In the genomic region with DNA sequence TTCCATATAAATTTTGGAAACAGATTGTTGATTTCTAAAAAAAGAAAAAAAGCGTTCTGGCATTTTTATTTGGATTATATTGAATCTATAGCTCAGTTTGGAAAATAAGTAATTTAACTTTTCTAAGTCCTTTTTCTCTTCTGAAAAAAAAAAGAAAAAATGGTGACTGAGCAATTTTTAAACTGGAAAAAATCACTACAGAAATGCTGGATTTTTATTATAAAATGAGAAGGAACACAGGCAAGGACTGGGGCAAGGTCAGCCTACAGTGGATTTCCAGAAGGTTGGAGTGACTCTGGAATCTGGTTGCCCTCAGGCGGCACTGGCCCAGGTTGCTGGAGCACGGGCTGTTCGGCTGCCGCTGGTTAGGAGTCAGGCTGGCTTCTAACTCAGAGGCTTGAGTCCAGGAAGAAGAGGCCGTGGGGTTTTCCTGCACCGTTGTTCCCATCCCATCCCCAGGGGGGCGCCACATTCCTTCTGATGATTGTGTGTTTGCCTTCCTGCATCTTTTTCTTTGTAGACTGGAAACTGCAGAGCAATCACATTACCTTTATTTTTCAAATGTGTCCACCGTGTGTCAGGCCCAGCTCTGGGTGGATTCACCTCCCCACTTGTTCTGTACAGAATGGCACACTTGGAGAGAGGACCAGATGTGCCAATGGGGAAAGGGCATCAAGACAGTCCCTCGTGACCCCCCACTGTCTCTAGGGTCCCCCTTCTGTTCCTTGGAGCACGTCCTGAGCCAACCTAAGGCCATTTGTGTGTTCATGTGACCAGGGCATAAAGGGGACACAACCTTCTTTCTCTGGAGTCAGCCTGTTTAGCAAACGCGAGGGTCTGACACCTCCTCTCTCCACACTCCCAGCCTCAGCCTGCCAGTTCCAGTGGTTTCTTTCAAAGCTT, we compare ENCODE assay signal across 8 cellular contexts. TPM values are rescaled to one million over a fixed set of nuclear protein-coding genes. Genes with fewer than 3 reads are reported as not detected.
DNase-seq lines count a peak whose midpoint lies in the region; TF ChIP-seq lines count a peak whose summit lies in the region.

No MANE protein-coding gene starts in this region.

- no peak overlapping the region for H3K27ac ChIP-seq in osteoblast (ENCODE audit: low read depth, low read length)
- H3K27ac ChIP-seq in uterus, result no peak overlapping the region

- H3K4me3 ChIP-seq in osteoblast (ENCODE audit: insufficient read depth, low read length) (no peak overlapping the region), uterus (no peak overlapping the region)

- peak overlapping the region; percentile 67 for H2AFZ ChIP-seq in osteoblast (ENCODE audit: low read length)

- H3K9me3 ChIP-seq in osteoblast (ENCODE audit: low read depth, low read length), result no peaks in the 10 kb centered on the region
- no peaks in the 10 kb centered on the region for H3K9me3 ChIP-seq in uterus

- H3K4me1 ChIP-seq in osteoblast (ENCODE audit: insufficient read depth, low read length), result no peaks in the 10 kb centered on the region
- H3K4me1 ChIP-seq in uterus, result no peaks in the 10 kb centered on the region

- intact Hi-C loops in uterus (cut with DNase I; ENCODE audit: low total_unique reads), result no loop called here

- no peak for TF ChIP-seq POLR2A in uterus (IDR thresholded peaks at IDR 0.05)

- H3K79me2 ChIP-seq in osteoblast (ENCODE audit: insufficient read depth, low read length), result no peaks in the 10 kb centered on the region

- peak; percentile 75 for TF ChIP-seq CTCF in osteoblast (IDR thresholded peaks at IDR 0.05; ENCODE audit: extremely low read depth, low read depth, low read length)
- TF ChIP-seq CTCF in uterus (IDR thresholded peaks at IDR 0.05), result peak in 3 of 4 experiments; percentile 21 to 25 (median 22)

- no peaks in the 10 kb centered on the region for H3K36me3 ChIP-seq in osteoblast (ENCODE audit: insufficient read depth, low read length)
- no peaks in the 10 kb centered on the region for H3K36me3 ChIP-seq in uterus

- peaks cover 3% of the 10 kb centered on the region for H3K27me3 ChIP-seq in osteoblast (ENCODE audit: insufficient read depth, low read length)
- no peaks in the 10 kb centered on the region for H3K27me3 ChIP-seq in uterus

- H4K20me1 ChIP-seq in osteoblast (ENCODE audit: insufficient read depth, low read length), result no peaks in the 10 kb centered on the region

- DNase-seq in AG20443 (ENCODE audit: low spot score), result peak; percentile 85
- DNase-seq in H4 (ENCODE audit: low spot score), result peak; percentile 54
- peak; percentile 18 for DNase-seq in NCI-H774 (lab: John Stamatoyannopoulos, UW)
- peak; percentile 49 for DNase-seq in activated T-cell treated with anti-CD3 and anti-CD28 coated beads for 1 hour (ENCODE audit: low read depth)
- peak; percentile 24 for DNase-seq in fibroblast of gingiva (ENCODE audit: low read depth)
- peak; percentile 86 for DNase-seq in osteoblast (ENCODE audit: insufficient read length, low spot score, missing footprints)
- DNase-seq in uterus, result peak in 1 of 2 donors; percentile 25
- DNase-seq in amniotic stem cell (lab: John Stamatoyannopoulos, UW), result no peak

- H3K4me2 ChIP-seq in osteoblast (ENCODE audit: insufficient read depth, low read length), result no peak overlapping the region

RNA-seq across cellular contexts. Expression of a gene that starts 44.5 kb away (rescaled TPM):
- 126 and 169 TPM in 2 replicates for total RNA-seq in H4 (2014; rRNA removed; shearing (Covaris generic))
- total RNA-seq in osteoblast (111 and 115 TPM in 2 replicates), uterus (100 to 1,000 TPM in 2 of 4 donors, 10 to 100 TPM in 2; 31.8 to 174 (median 98.3) TPM)
